Comparison of ENCODE assay signal across 13 cellular contexts in genomic region chr6:150683320-150683719, GRCh38.
DNase-seq lines count a peak whose midpoint lies in the region; ATAC-seq, FAIRE-seq and TF ChIP-seq lines count a peak whose summit lies in the region.
"Had no signal": no experiment of that assay in that cellular context is flagged by ENCODE, and none has a peak within 500 bp of the region (broad histone marks: within the 10 kb centered on the region; RNA-seq: fewer than 3 reads in every experiment).

No MANE protein-coding gene starts in this region.

- H3K9me3 Mint-ChIP-seq in stimulated activated memory B cell treated with anti-CD40 and anti-IgM and Interleukin-4, amounts not matched to agents 10 μg/mL and 1 μg/mL and 100 μg/mL, for 72 hours: no peaks in the 10 kb centered on the region
- H3K9me3 Mint-ChIP-seq: activated CD4-positive, alpha-beta memory T cell treated with anti-CD3 and anti-CD28 coated beads, Interleukin-2, amount 10 ng/mL, durations not matched to agents 7 days and 5 days; naive thymus-derived CD8-positive, alpha-beta T cell had no signal

- H3K27ac ChIP-seq in coronary artery: peak overlapping the region in 1 of 2 donors; percentile 76

- no peaks in the 10 kb centered on the region for H3K27me3 Mint-ChIP-seq in stimulated activated memory B cell treated with anti-CD40 and anti-IgM and Interleukin-4, amounts not matched to agents 10 μg/mL and 1 μg/mL and 100 μg/mL, for 72 hours
- H3K27me3 Mint-ChIP-seq: activated CD4-positive, alpha-beta memory T cell treated with anti-CD3 and anti-CD28 coated beads, Interleukin-2, amount 10 ng/mL, durations not matched to agents 7 days and 5 days had no signal

- peaks cover 85% of the 10 kb centered on the region for H3K4me1 Mint-ChIP-seq in stimulated activated memory B cell treated with anti-CD40 and anti-IgM and Interleukin-4, amounts not matched to agents 10 μg/mL and 1 μg/mL and 100 μg/mL, for 72 hours
- H3K4me1 Mint-ChIP-seq: activated CD4-positive, alpha-beta memory T cell treated with anti-CD3 and anti-CD28 coated beads, Interleukin-2, amount 10 ng/mL, durations not matched to agents 7 days and 5 days had no signal

- DNase-seq in coronary artery (ENCODE audit: low spot score) (no peak), left lobe of liver (ENCODE audit: low spot score) (no peak), NCI-H345 (lab: John Stamatoyannopoulos, UW) (no peak), GM19239 (ENCODE audit: insufficient read length, low spot score) (no peak)
- no peak for DNase-seq in stimulated activated naive CD4-positive, alpha-beta T cell (lab: John Stamatoyannopoulos, UW)
- DNase-seq: activated CD4-positive, alpha-beta memory T cell treated with anti-CD3 and anti-CD28 coated beads, Interleukin-2, amount 10 ng/mL, durations not matched to agents 7 days and 5 days; naive thymus-derived CD8-positive, alpha-beta T cell; NCI-H2107; small intestine had no signal

- TF ChIP-seq CTCF in coronary artery (IDR thresholded peaks at IDR 0.05): no peak

- no peak for FAIRE-seq in GM19239 (lab: Jason Lieb, UNC)
- FAIRE-seq: astrocyte, small intestine had no signal

- H3K4me3 ChIP-seq in coronary artery: peak overlapping the region; percentile 33

- H3K27ac Mint-ChIP-seq in stimulated activated memory B cell treated with anti-CD40 and anti-IgM and Interleukin-4, amounts not matched to agents 10 μg/mL and 1 μg/mL and 100 μg/mL, for 72 hours: peak overlapping the region; percentile 54
- H3K27ac Mint-ChIP-seq: activated CD4-positive, alpha-beta memory T cell treated with anti-CD3 and anti-CD28 coated beads, Interleukin-2, amount 10 ng/mL, durations not matched to agents 7 days and 5 days had no signal

- H3K4me3 Mint-ChIP-seq in stimulated activated memory B cell treated with anti-CD40 and anti-IgM and Interleukin-4, amounts not matched to agents 10 μg/mL and 1 μg/mL and 100 μg/mL, for 72 hours: peak overlapping the region; percentile 7
- H3K4me3 Mint-ChIP-seq: activated CD4-positive, alpha-beta memory T cell treated with anti-CD3 and anti-CD28 coated beads, Interleukin-2, amount 10 ng/mL, durations not matched to agents 7 days and 5 days; naive thymus-derived CD8-positive, alpha-beta T cell had no signal

- ATAC-seq in GM18511 (IDR thresholded peaks at IDR 0.05; ENCODE audit: unreplicated experiment) (peak; percentile 47), left lobe of liver (peak; percentile 74), GM18907 (IDR thresholded peaks at IDR 0.05; ENCODE audit: unreplicated experiment) (no peak)
- ATAC-seq in stimulated activated memory B cell treated with anti-CD40 and anti-IgM and Interleukin-4, amounts not matched to agents 10 μg/mL and 1 μg/mL and 100 μg/mL, for 72 hours: peak; percentile 64
- ATAC-seq: naive thymus-derived CD8-positive, alpha-beta T cell had no signal

- H3K36me3 Mint-ChIP-seq in stimulated activated memory B cell treated with anti-CD40 and anti-IgM and Interleukin-4, amounts not matched to agents 10 μg/mL and 1 μg/mL and 100 μg/mL, for 72 hours: peaks cover 45% of the 10 kb centered on the region
- H3K36me3 Mint-ChIP-seq: naive thymus-derived CD8-positive, alpha-beta T cell had no signal
